Comparison of ENCODE assay signal across 15 cellular contexts in the genomic region with DNA sequence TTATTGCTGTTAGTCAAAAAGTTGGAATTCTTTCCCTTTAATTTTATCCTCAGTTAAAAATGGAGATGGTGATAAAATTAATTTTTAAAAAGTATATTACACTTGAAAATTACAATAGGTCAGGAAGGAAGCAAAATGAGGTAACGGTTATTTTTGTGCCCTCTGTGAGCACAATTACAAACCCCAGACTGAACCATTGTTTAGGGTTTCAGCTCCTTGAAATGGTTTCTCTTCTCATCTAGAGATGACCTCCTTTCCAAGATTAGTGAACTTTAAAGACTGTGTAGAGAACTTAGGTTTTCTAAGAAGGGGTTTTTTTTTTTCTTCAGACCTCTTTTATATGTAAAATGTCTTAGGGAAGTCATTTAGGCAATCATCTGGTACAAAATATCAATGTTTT.
A peak's percentile ranks its signal among the peaks of the same experiment; 100 is the strongest.
DNase-seq lines count a peak whose midpoint lies in the region; ATAC-seq and TF ChIP-seq lines count a peak whose summit lies in the region.
"Had no signal": no experiment of that assay in that cellular context is flagged by ENCODE, and none has a peak within 500 bp of the region (broad histone marks: within the 10 kb centered on the region; RNA-seq: fewer than 3 reads in every experiment).

No MANE protein-coding gene starts in this region.

- TF ChIP-seq CTCF in endodermal cell (conservative IDR thresholded peaks at IDR 0.05), result no peak

- H3K4me1 Mint-ChIP-seq in naive thymus-derived CD4-positive, alpha-beta T cell, result peaks cover 0 to 26% (median 16%) of the 10 kb centered on the region in 7 donors
- H3K4me1 Mint-ChIP-seq in endodermal cell, result peaks cover 9% of the 10 kb centered on the region

- H3K36me3 Mint-ChIP-seq in naive thymus-derived CD4-positive, alpha-beta T cell, result no peaks in the 10 kb centered on the region
- no peaks in the 10 kb centered on the region for H3K36me3 Mint-ChIP-seq in endodermal cell (ENCODE audit: low read depth)

- no peak overlapping the region for H3K9ac ChIP-seq in endodermal cell (ENCODE audit: extremely low read depth, low read length, poor library complexity, severe bottlenecking)
- H3K9ac ChIP-seq: BLaER1 treated with 17β-estradiol and CSF1 and Interleukin-3, amounts not matched to agents 10 nM and 100 nM; KMS-11 had no signal

- H3K4me3 ChIP-seq in naive thymus-derived CD4-positive, alpha-beta T cell (ENCODE audit: low read length), result no peak overlapping the region
- no peak overlapping the region for H3K4me3 ChIP-seq in endodermal cell (ENCODE audit: low read length)
- H3K4me3 ChIP-seq: BLaER1 treated with 17β-estradiol and CSF1 and Interleukin-3, amounts not matched to agents 10 nM and 100 nM; dorsolateral prefrontal cortex; psoas muscle had no signal

- no peak for DNase-seq in naive thymus-derived CD4-positive, alpha-beta T cell
- no peak for DNase-seq in endodermal cell
- no peak for DNase-seq in COR-L47 (lab: John Stamatoyannopoulos, UW)
- DNase-seq in HuH-7 (ENCODE audit: low spot score), result no peak
- DNase-seq: activated CD4-positive, alpha-beta memory T cell treated with anti-CD3 and anti-CD28 coated beads, Interleukin-2, amount 10 ng/mL, durations not matched to agents 7 days and 5 days; dorsolateral prefrontal cortex; NCI-H1417 treated with DMSO at 0.1 percent for 48 hours; NCI-H446 treated with DMSO at 0.1 percent for 48 hours; psoas muscle had no signal

- H3K27me3 ChIP-seq in naive thymus-derived CD4-positive, alpha-beta T cell (ENCODE audit: control insufficient read depth in 2 of 2, insufficient read depth in 2 of 2, low read length in 2 of 2), result no peaks in the 10 kb centered on the region
- H3K27me3 ChIP-seq in endodermal cell (ENCODE audit: control insufficient read depth, insufficient read depth, low read length, poor library complexity, severe bottlenecking), result no peaks in the 10 kb centered on the region
- H3K27me3 ChIP-seq: BLaER1 treated with 17β-estradiol and CSF1 and Interleukin-3, amounts not matched to agents 10 nM and 100 nM; dorsolateral prefrontal cortex had no signal

- peaks cover 0 to 2% (median 0%) of the 10 kb centered on the region in 11 donors for H3K9me3 Mint-ChIP-seq in naive thymus-derived CD4-positive, alpha-beta T cell
- H3K9me3 Mint-ChIP-seq in endodermal cell, result no peaks in the 10 kb centered on the region
- H3K9me3 Mint-ChIP-seq: activated CD4-positive, alpha-beta memory T cell treated with anti-CD3 and anti-CD28 coated beads, Interleukin-2, amount 10 ng/mL, durations not matched to agents 7 days and 5 days had no signal

- H3K27ac Mint-ChIP-seq in naive thymus-derived CD4-positive, alpha-beta T cell, result peak overlapping the region in 5 of 9 donors; percentile 36 to 61 (median 53)
- H3K27ac Mint-ChIP-seq in endodermal cell, result no peak overlapping the region
- H3K27ac Mint-ChIP-seq: activated CD4-positive, alpha-beta memory T cell treated with anti-CD3 and anti-CD28 coated beads, Interleukin-2, amount 10 ng/mL, durations not matched to agents 7 days and 5 days had no signal

- CTCF ChIA-PET in naive thymus-derived CD4-positive, alpha-beta T cell (lab: Charles Lee), result interaction anchor here (0.9 kb wide), 1 partner anchor 150 kb away, joined by 3 read pairs; no protein-coding TSS in a partner anchor

- H3K4me1 ChIP-seq in naive thymus-derived CD4-positive, alpha-beta T cell (ENCODE audit: control insufficient read depth in 2 of 2, insufficient read depth in 2 of 2, low read length in 2 of 2), result peaks cover 0 to 1% of the 10 kb centered on the region in 2 donors
- peaks cover 11% of the 10 kb centered on the region for H3K4me1 ChIP-seq in endodermal cell (ENCODE audit: control insufficient read depth, insufficient read depth, low read length)
- H3K4me1 ChIP-seq: psoas muscle had no signal

- H3K27ac ChIP-seq in naive thymus-derived CD4-positive, alpha-beta T cell (ENCODE audit: low read depth, low read length), result no peak overlapping the region
- H3K27ac ChIP-seq in endodermal cell (ENCODE audit: low read depth, low read length), result no peak overlapping the region
- H3K27ac ChIP-seq: BLaER1 treated with 17β-estradiol and CSF1 and Interleukin-3, amounts not matched to agents 10 nM and 100 nM; dorsolateral prefrontal cortex; HL-60; KMS-11; psoas muscle had no signal

- H3K9me3 ChIP-seq in naive thymus-derived CD4-positive, alpha-beta T cell (ENCODE audit: control insufficient read depth in 2 of 3, low read length in 3 of 3), result no peaks in the 10 kb centered on the region
- H3K9me3 ChIP-seq in endodermal cell (ENCODE audit: control insufficient read depth, low read length), result no peaks in the 10 kb centered on the region
- H3K9me3 ChIP-seq: BLaER1 treated with 17β-estradiol and CSF1 and Interleukin-3, amounts not matched to agents 10 nM and 100 nM; psoas muscle had no signal

- peaks cover 0 to 12% (median 0%) of the 10 kb centered on the region in 5 donors for H3K27me3 Mint-ChIP-seq in naive thymus-derived CD4-positive, alpha-beta T cell
- peaks cover 2% of the 10 kb centered on the region for H3K27me3 Mint-ChIP-seq in endodermal cell (ENCODE audit: insufficient read depth)

- H3K4me3 Mint-ChIP-seq in naive thymus-derived CD4-positive, alpha-beta T cell, result no peak overlapping the region
- no peak overlapping the region for H3K4me3 Mint-ChIP-seq in endodermal cell
- H3K4me3 Mint-ChIP-seq: activated CD4-positive, alpha-beta memory T cell treated with anti-CD3 and anti-CD28 coated beads, Interleukin-2, amount 10 ng/mL, durations not matched to agents 7 days and 5 days had no signal

- no peaks in the 10 kb centered on the region for H3K36me3 ChIP-seq in naive thymus-derived CD4-positive, alpha-beta T cell (ENCODE audit: control insufficient read depth in 2 of 3, insufficient read depth in 3 of 3, low read length in 3 of 3)
- no peaks in the 10 kb centered on the region for H3K36me3 ChIP-seq in endodermal cell (ENCODE audit: control insufficient read depth, insufficient read depth, low read length)
- H3K36me3 ChIP-seq: BLaER1 treated with 17β-estradiol and CSF1 and Interleukin-3, amounts not matched to agents 10 nM and 100 nM had no signal

- 100% methylated on average over 1 of the region's 1 CpG; no CpG with 5 or more reads in 1 of the 2 experiments for WGBS in endodermal cell (ENCODE audit: insufficient coverage in 1 of 2, insufficient read length in 1 of 2), 2 experiments

- intact Hi-C loops in naive thymus-derived CD4-positive, alpha-beta T cell (cut with micrococcal nuclease), result loop anchor here in 1 of 2 donors (10.0 kb wide), 1 partner anchor 50 kb away; no protein-coding TSS in a partner anchor

- POLR2A ChIA-PET in naive thymus-derived CD4-positive, alpha-beta T cell (lab: Charles Lee), result interaction anchor here (0.9 to 3.0 kb wide), 3 partner anchors 15 to 128 kb away, joined by 3 to 15 read pairs (median 3); a partner anchor contains a TSS

- peak; percentile 43 for ATAC-seq in GM18517 (IDR thresholded peaks at IDR 0.05; ENCODE audit: unreplicated experiment)
- ATAC-seq in GM21528 (IDR thresholded peaks at IDR 0.05; ENCODE audit: low FRiP score, unreplicated experiment), result peak; percentile 43
- ATAC-seq in HG03378 (IDR thresholded peaks at IDR 0.05; ENCODE audit: unreplicated experiment), result peak; percentile 53
- no peak for ATAC-seq in naive thymus-derived CD4-positive, alpha-beta T cell
- ATAC-seq: psoas muscle had no signal
